In genomic region chr14:29630566-29631160, GRCh38 we compare ENCODE assay signal across 24 cellular contexts.
DNase-seq lines count a peak whose midpoint lies in the region; ATAC-seq, FAIRE-seq and TF ChIP-seq lines count a peak whose summit lies in the region.
"Had no signal": no experiment of that assay in that cellular context is flagged by ENCODE, and none has a peak within 500 bp of the region (broad histone marks: within the 10 kb centered on the region; RNA-seq: fewer than 3 reads in every experiment).

No MANE protein-coding gene starts in this region.

- TF ChIP-seq CTCF in MCF 10A (IDR thresholded peaks at IDR 0.05; ENCODE audit: unreplicated experiment) (no peak), breast epithelium (IDR thresholded peaks at IDR 0.05) (no peak)
- no peak for TF ChIP-seq CTCF in CD4-positive, alpha-beta T cell (IDR thresholded peaks at IDR 0.05)

- no peak for ATAC-seq in CD4-positive, alpha-beta T cell (ENCODE audit: poor library complexity)
- no peak for ATAC-seq in activated T-helper 17 cell treated with anti-CD3 and anti-CD28 coated beads, Interleukin-2, amount 50 U/mL, for 72 hours (replicated peaks)
- no peak for ATAC-seq in GM19035 (IDR thresholded peaks at IDR 0.05; ENCODE audit: unreplicated experiment)
- ATAC-seq: Panc1 had no signal

- H3K27me3 Mint-ChIP-seq in MCF 10A (ENCODE audit: insufficient read depth, unreplicated experiment): no peaks in the 10 kb centered on the region
- H3K27me3 Mint-ChIP-seq in CD4-positive, alpha-beta T cell: no peaks in the 10 kb centered on the region
- H3K27me3 Mint-ChIP-seq in activated T-helper 17 cell treated with anti-CD3 and anti-CD28 coated beads, Interleukin-2, amount 50 U/mL, for 72 hours: no peaks in the 10 kb centered on the region

- TF ChIP-seq POLR2A in breast epithelium (IDR thresholded peaks at IDR 0.05): no peak

- POLR2A ChIA-PET in MCF 10A (lab: Yijun Ruan, JAX): interaction anchor here (0.6 to 1.6 kb wide), 10 partner anchors 13 to 640 kb away, joined by 3 to 10 read pairs (median 3); no protein-coding TSS in a partner anchor
- POLR2A ChIA-PET in CD4-positive, alpha-beta T cell (lab: Charles Lee): no interaction called here

- no peak overlapping the region for H3K4me3 ChIP-seq in breast epithelium
- H3K4me3 ChIP-seq: GM23248, SJSA1 had no signal

- H3K36me3 ChIP-seq in breast epithelium: no peaks in the 10 kb centered on the region
- H3K36me3 ChIP-seq: SJSA1 had no signal

- H3K9me3 ChIP-seq in breast epithelium: no peaks in the 10 kb centered on the region
- no peaks in the 10 kb centered on the region for H3K9me3 ChIP-seq in CD4-positive, alpha-beta T cell (ENCODE audit: control insufficient read depth, low read length)
- H3K9me3 ChIP-seq: SJSA1 had no signal

- intact Hi-C loops in MCF 10A (cut with micrococcal nuclease) (no loop called here), breast epithelium (cut with DNase I; ENCODE audit: low total_unique reads) (no loop called here)
- intact Hi-C loops in CD4-positive, alpha-beta T cell (cut with DNase I, micrococcal nuclease): no loop called here

- H3K36me3 Mint-ChIP-seq in MCF 10A (ENCODE audit: insufficient read depth, unreplicated experiment): peaks cover 7% of the 10 kb centered on the region
- H3K36me3 Mint-ChIP-seq in CD4-positive, alpha-beta T cell (ENCODE audit: low read depth): no peaks in the 10 kb centered on the region
- H3K36me3 Mint-ChIP-seq in activated T-helper 17 cell treated with anti-CD3 and anti-CD28 coated beads, Interleukin-2, amount 50 U/mL, for 72 hours (ENCODE audit: low read depth): no peaks in the 10 kb centered on the region

- no peaks in the 10 kb centered on the region for H3K4me1 ChIP-seq in breast epithelium
- H3K4me1 ChIP-seq: SJSA1 had no signal

- DNase-seq in MCF 10A (ENCODE audit: unreplicated experiment) (peak; percentile 53), breast epithelium (ENCODE audit: low spot score in 2 of 2) (no peak), iris pigment epithelial cell (ENCODE audit: low read depth) (peak; percentile 49), SIG-M5 treated with dmso at 0.1 percent for 504 hours (lab: John Stamatoyannopoulos, UW; ENCODE audit: unreplicated experiment) (no peak)
- DNase-seq in CD4-positive, alpha-beta T cell: no peak
- DNase-seq: ACHN, AML-193, GM23248, HCEC 1CT, NCI-H1417, NCI-H1694 treated with DMSO at 0.1 percent for 48 hours, NCI-H2081 treated with DMSO at 0.1 percent for 48 hours, NCI-H2171 treated with DMSO at 0.1 percent for 48 hours, NCI-H524 treated with DMSO at 0.1 percent for 48 hours, NCI-H82 had no signal

- no TSS peak for BruUV-seq in MCF 10A (replicated peaks; lab: Mats Ljungman, UMichigan)

- peaks cover 13% of the 10 kb centered on the region for H3K4me1 Mint-ChIP-seq in MCF 10A (ENCODE audit: insufficient read depth, unreplicated experiment)
- H3K4me1 Mint-ChIP-seq in CD4-positive, alpha-beta T cell (ENCODE audit: low read depth): no peaks in the 10 kb centered on the region
- H3K4me1 Mint-ChIP-seq in activated T-helper 17 cell treated with anti-CD3 and anti-CD28 coated beads, Interleukin-2, amount 50 U/mL, for 72 hours: no peaks in the 10 kb centered on the region

- H3K9me3 Mint-ChIP-seq in MCF 10A (ENCODE audit: unreplicated experiment): no peaks in the 10 kb centered on the region
- peaks cover 12% of the 10 kb centered on the region for H3K9me3 Mint-ChIP-seq in CD4-positive, alpha-beta T cell
- peaks cover 10% of the 10 kb centered on the region for H3K9me3 Mint-ChIP-seq in activated T-helper 17 cell treated with anti-CD3 and anti-CD28 coated beads, Interleukin-2, amount 50 U/mL, for 72 hours

- peak; percentile 31 for FAIRE-seq in endometrium (lab: Jason Lieb, UNC)
- FAIRE-seq: HTR-8/SVneo had no signal

- CTCF ChIA-PET in MCF 10A (lab: Yijun Ruan, JAX): interaction anchor here (0.6 kb wide), 1 partner anchor 638 kb away, joined by 3 read pairs; no protein-coding TSS in a partner anchor
- CTCF ChIA-PET in CD4-positive, alpha-beta T cell (lab: Charles Lee): no interaction called here

- no peak overlapping the region for H3K4me3 Mint-ChIP-seq in MCF 10A (ENCODE audit: unreplicated experiment)
- no peak overlapping the region for H3K4me3 Mint-ChIP-seq in CD4-positive, alpha-beta T cell
- no peak overlapping the region for H3K4me3 Mint-ChIP-seq in activated T-helper 17 cell treated with anti-CD3 and anti-CD28 coated beads, Interleukin-2, amount 50 U/mL, for 72 hours

- no peaks in the 10 kb centered on the region for H3K27me3 ChIP-seq in breast epithelium
- no peaks in the 10 kb centered on the region for H3K27me3 ChIP-seq in CD4-positive, alpha-beta T cell (ENCODE audit: control insufficient read depth, insufficient read depth, low read length)
- H3K27me3 ChIP-seq: SJSA1 had no signal

- H3K27ac ChIP-seq in breast epithelium: no peak overlapping the region
- no peak overlapping the region for H3K27ac ChIP-seq in CD4-positive, alpha-beta T cell (ENCODE audit: low read depth, low read length)
- H3K27ac ChIP-seq: 22Rv1, C4-2B, GM23248, KMS-11, SJSA1 had no signal

- H3K27ac Mint-ChIP-seq in MCF 10A (ENCODE audit: low read depth, unreplicated experiment): peak overlapping the region; percentile 54
- H3K27ac Mint-ChIP-seq in CD4-positive, alpha-beta T cell: no peak overlapping the region
- no peak overlapping the region for H3K27ac Mint-ChIP-seq in activated T-helper 17 cell treated with anti-CD3 and anti-CD28 coated beads, Interleukin-2, amount 50 U/mL, for 72 hours

Comparison
In these comparisons a context has a peak if more than half of its experiments do, and no peak if none do; other contexts are left out.
1. DNase-seq: peak in MCF 10A (single experiment) and iris pigment epithelial cell (single experiment); none in breast epithelium (0 of 2), SIG-M5 treated with dmso at 0.1 percent for 504 hours (single experiment) and CD4-positive, alpha-beta T cell (0 of 10).